ENCODE assay signal across 8 cellular contexts in genomic region chr1:150560986-150561829, GRCh38. TPM values are rescaled to one million over a fixed set of nuclear protein-coding genes. Genes with fewer than 3 reads are reported as not detected.
DNase-seq lines count a peak whose midpoint lies in the region; ATAC-seq, FAIRE-seq and TF ChIP-seq lines count a peak whose summit lies in the region.

No MANE protein-coding gene starts in this region.

- H3K4me3 ChIP-seq in ascending aorta (peak overlapping the region; percentile 60 to 63), right cardiac atrium (ENCODE audit: low read length) (peak overlapping the region; percentile 54)

- H3K36me3 ChIP-seq in ascending aorta = peaks cover under 1 to 16% of the 10 kb centered on the region in 2 donors

- no peaks in the 10 kb centered on the region for H3K36me3 Mint-ChIP-seq in T-helper 17 cell (ENCODE audit: low read depth)

- H3K27me3 Mint-ChIP-seq in T-helper 17 cell = no peaks in the 10 kb centered on the region

- peak overlapping the region; percentile 99 for H3K4me3 Mint-ChIP-seq in T-helper 17 cell

- peaks cover 42% of the 10 kb centered on the region for H3K4me1 Mint-ChIP-seq in T-helper 17 cell

- peak; percentile 78 to 86 (median 83) for TF ChIP-seq CTCF in ascending aorta (IDR thresholded peaks at IDR 0.05)

- ATAC-seq in GM21723 (IDR thresholded peaks at IDR 0.05; ENCODE audit: unreplicated experiment) (peak; percentile 37), T-helper 17 cell (peak; percentile 32), right cardiac atrium (peak; percentile 88 to 91)

- H3K9me3 ChIP-seq in T-helper 17 cell (ENCODE audit: control insufficient read depth, low read length, poor library complexity, severe bottlenecking) (no peaks in the 10 kb centered on the region), ascending aorta (no peaks in the 10 kb centered on the region), right cardiac atrium (ENCODE audit: control insufficient read depth, low read length) (no peaks in the 10 kb centered on the region)

- H3K4me1 ChIP-seq in ascending aorta (peaks cover 60 to 70% of the 10 kb centered on the region in 2 donors), right cardiac atrium (ENCODE audit: control insufficient read depth, insufficient read depth, low read length) (peaks cover 22% of the 10 kb centered on the region)

- WGBS in right cardiac atrium = under 1% methylated on average over 42 of the region's 42 CpGs

- peak overlapping the region; percentile 98 to 100 for H3K27ac ChIP-seq in ascending aorta
- H3K27ac ChIP-seq in right cardiac atrium (ENCODE audit: low read length) = peak overlapping the region; percentile 97

- no peaks in the 10 kb centered on the region for H3K27me3 ChIP-seq in ascending aorta
- no peaks in the 10 kb centered on the region for H3K27me3 ChIP-seq in right cardiac atrium (ENCODE audit: control insufficient read depth, insufficient read depth)

- FAIRE-seq in urothelium cell line (lab: Jason Lieb, UNC) = no peak

- intact Hi-C loops in ascending aorta (cut with DNase I) = loop anchor here (1.0 to 2.0 kb wide), 3 partner anchors 18 to 60 kb away; partner anchors contain the start of gene MCL1
- intact Hi-C loops in right cardiac atrium (cut with DNase I) = loop anchor here in 2 of 4 donors (2.0 to 10.0 kb wide), 2 partner anchors 60 to 64 kb away; partner anchors contain the start of gene ENSA (in 1 of the 2)

- DNase-seq in COLO829 (ENCODE audit: low spot score) = peak; percentile 98
- peak; percentile 79 for DNase-seq in NCI-H128 (lab: John Stamatoyannopoulos, UW; ENCODE audit: unreplicated experiment)
- peak; percentile 52 to 70 (median 55) for DNase-seq in T-helper 17 cell
- peak; percentile 83 to 98 for DNase-seq in ascending aorta (ENCODE audit: low spot score in 2 of 2)
- peak; percentile 95 to 97 (median 97) for DNase-seq in right cardiac atrium
- peak; percentile 98 for DNase-seq in pulmonary artery endothelial cell (ENCODE audit: low read depth, low spot score)
- peak; percentile 96 for DNase-seq in urothelium cell line (ENCODE audit: low spot score)

- peak overlapping the region; percentile 99 for H3K27ac Mint-ChIP-seq in T-helper 17 cell

RNA-seq across cellular contexts. Expression of gene ADAMTSL4, which starts 12.0 kb away (rescaled TPM):
- total RNA-seq in T-helper 17 cell (1 to 10 TPM in 1 of 2 donors, under 1 TPM in 1; 0.39 to 1.6 TPM), ascending aorta (85.3 TPM), right cardiac atrium (10 to 100 TPM; 22.6 to 57.0 (median 37.2) TPM), pulmonary artery endothelial cell (0.20 and 0.46 TPM in 2 replicates)
- 26.3 TPM for polyA plus RNA-seq in right cardiac atrium

RNA-seq across cellular contexts. Expression of gene MCL1, which starts 18.2 kb away (rescaled TPM):
- total RNA-seq in T-helper 17 cell (1,000 to 10,000 TPM in 1 of 2 donors, 100 to 1,000 TPM in 1; 776 to 1,091 TPM), ascending aorta (394 TPM), right cardiac atrium (100 to 1,000 TPM in 1 of 4 donors, 10 to 100 TPM in 3; 65.5 to 130 (median 80.2) TPM), pulmonary artery endothelial cell (227 and 323 TPM in 2 replicates)
- polyA plus RNA-seq in right cardiac atrium = 78.7 TPM

RNA-seq across cellular contexts. Expression of gene FALEC, which starts 45.7 kb away (rescaled TPM):
- total RNA-seq in T-helper 17 cell (1 to 10 TPM in 1 of 2 donors, not detected in 1; 1.1 TPM), ascending aorta (not detected), right cardiac atrium (under 1 TPM in 2 of 4 donors, not detected in 2; 0.60 to 0.70 TPM), pulmonary artery endothelial cell (0.20 TPM in 1 of 2 replicates, not detected in the other)
- polyA plus RNA-seq in right cardiac atrium = not detected

RNA-seq across cellular contexts. Expression of gene ECM1, which starts 53.3 kb away (rescaled TPM):
- total RNA-seq in T-helper 17 cell (under 1 TPM; 0.25 to 0.70 TPM), ascending aorta (55.8 TPM), right cardiac atrium (10 to 100 TPM; 25.5 to 46.8 (median 34.8) TPM), pulmonary artery endothelial cell (0.35 and 0.46 TPM in 2 replicates)
- 24.1 TPM for polyA plus RNA-seq in right cardiac atrium

Comparison
In these comparisons a context has a peak if more than half of its experiments do, and no peak if none do; other contexts are left out.
1. Peak in every context shown above with its lines: DNase-seq, ATAC-seq, H3K4me3 ChIP-seq and H3K27ac ChIP-seq.
2. ATAC-seq: peak in every context shown above with its lines; median percentile 90 in right cardiac atrium; 37 in GM21723; 32 in T-helper 17 cell.
3. RNA of gene ADAMTSL4, which starts 12.0 kb away (total RNA-seq): 85.3 TPM in ascending aorta (single experiment) and 22.6 to 57.0 TPM in right cardiac atrium; 0.39 to 1.6 TPM in T-helper 17 cell and 0.20 to 0.46 TPM in pulmonary artery endothelial cell; every median in the first group is over 4 times any median in the second.